ENCODE assay signal across 19 cellular contexts in the genomic region with DNA sequence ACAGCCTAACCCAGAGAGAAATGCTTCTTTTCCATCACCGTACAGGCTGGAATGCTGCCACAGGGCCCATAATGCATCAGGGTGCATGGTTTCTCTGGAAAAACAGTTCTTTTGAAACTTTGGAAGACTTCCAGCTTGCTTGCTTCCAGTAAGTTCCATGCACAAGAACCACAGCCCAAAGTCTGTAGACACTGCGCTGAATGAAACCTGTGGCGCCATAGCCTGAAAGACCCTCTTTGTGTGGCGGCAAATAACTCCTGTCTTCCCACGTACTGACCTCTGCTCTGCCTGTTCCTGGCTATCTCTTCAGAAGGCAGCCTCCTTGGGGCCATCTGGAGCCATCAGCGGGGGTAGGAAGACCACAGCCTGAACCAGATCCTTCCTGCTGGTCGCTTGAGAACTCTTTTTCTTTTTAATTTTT. TPM values are rescaled to one million over a fixed set of nuclear protein-coding genes. Genes with fewer than 3 reads are reported as not detected.
DNase-seq lines count a peak whose midpoint lies in the region; ATAC-seq and TF ChIP-seq lines count a peak whose summit lies in the region.
"Had no signal": no experiment of that assay in that cellular context is flagged by ENCODE, and none has a peak within 500 bp of the region (broad histone marks: within the 10 kb centered on the region; RNA-seq: fewer than 3 reads in every experiment).

No MANE protein-coding gene starts in this region.

- ATAC-seq in heart left ventricle, result no peak
- no peak for ATAC-seq in Right ventricle myocardium inferior
- no peak for ATAC-seq in HG02642 (IDR thresholded peaks at IDR 0.05; ENCODE audit: poor library complexity, unreplicated experiment)
- ATAC-seq: PC-3 had no signal

- H3K36me3 Mint-ChIP-seq in nephron (ENCODE audit: low read depth), result no peaks in the 10 kb centered on the region
- H3K36me3 Mint-ChIP-seq: activated naive CD8-positive, alpha-beta T cell treated with anti-CD3 and anti-CD28 coated beads for 36 hours had no signal

- no peaks in the 10 kb centered on the region for H3K9me3 Mint-ChIP-seq in nephron
- H3K9me3 Mint-ChIP-seq: activated CD4-positive, alpha-beta T cell treated with anti-CD3 and anti-CD28 coated beads, Interleukin-2, amount 10 ng/mL, durations not matched to agents 7 days and 5 days; activated naive CD8-positive, alpha-beta T cell treated with anti-CD3 and anti-CD28 coated beads for 36 hours; activated T-cell treated with anti-CD3 and anti-CD28 coated beads, Interleukin-2, amount 50 U/mL, for 24 hours; CD4-positive, alpha-beta T cell had no signal

- intact Hi-C loops in heart left ventricle (cut with DNase I), result loop anchor here in 4 of 10 donors (5.0 to 10.0 kb wide), 5 partner anchors 48 to 197 kb away; no protein-coding TSS in a partner anchor
- intact Hi-C loops in Right ventricle myocardium inferior (cut with DNase I), result loop anchor here (10.0 kb wide), 1 partner anchor 200 kb away; no protein-coding TSS in a partner anchor
- intact Hi-C loops in uterus (cut with DNase I; ENCODE audit: low total_unique reads), result no loop called here
- intact Hi-C loops in prostate gland (cut with DNase I), result no loop called here

- no peak overlapping the region for H3K4me3 ChIP-seq in heart left ventricle
- H3K4me3 ChIP-seq in uterus, result no peak overlapping the region
- H3K4me3 ChIP-seq in prostate gland, result no peak overlapping the region
- H3K4me3 ChIP-seq: MG63 had no signal

- H3K4me3 Mint-ChIP-seq in nephron, result no peak overlapping the region
- H3K4me3 Mint-ChIP-seq: activated CD4-positive, alpha-beta T cell treated with anti-CD3 and anti-CD28 coated beads, Interleukin-2, amount 10 ng/mL, durations not matched to agents 7 days and 5 days; activated naive CD8-positive, alpha-beta T cell treated with anti-CD3 and anti-CD28 coated beads for 36 hours; activated T-cell treated with anti-CD3 and anti-CD28 coated beads, Interleukin-2, amount 50 U/mL, for 24 hours; CD4-positive, alpha-beta T cell had no signal

- no peaks in the 10 kb centered on the region for H3K27me3 ChIP-seq in heart left ventricle
- H3K27me3 ChIP-seq in uterus, result no peaks in the 10 kb centered on the region
- no peaks in the 10 kb centered on the region for H3K27me3 ChIP-seq in prostate gland (replicated peaks; ENCODE audit: insufficient read depth)
- H3K27me3 ChIP-seq: MG63 had no signal

- H3K27ac ChIP-seq in heart left ventricle (peak overlapping the region in 5 of 12 donors; percentile 3 to 46 (median 18)), uterus (peak overlapping the region; percentile 33 to 49), prostate gland (no peak overlapping the region)

- no peak for TF ChIP-seq POLR2A in heart left ventricle (IDR thresholded peaks at IDR 0.05)
- no peak for TF ChIP-seq POLR2A in uterus (IDR thresholded peaks at IDR 0.05)
- TF ChIP-seq POLR2A in prostate gland (IDR thresholded peaks at IDR 0.05), result no peak

- TF ChIP-seq CTCF in heart left ventricle (IDR thresholded peaks at IDR 0.05) (no peak), nephron (IDR thresholded peaks at IDR 0.05; ENCODE audit: unreplicated experiment in 3 of 3) (no peak), uterus (IDR thresholded peaks at IDR 0.05) (no peak), prostate gland (IDR thresholded peaks at IDR 0.05) (no peak)

- WGBS in heart left ventricle, 4 donors, result 64 to 69% (median 66%) methylated on average over 7 of the region's 7 CpGs
- 75% methylated on average over 7 of the region's 7 CpGs for WGBS in prostate gland

- H3K9me3 ChIP-seq in heart left ventricle, result no peaks in the 10 kb centered on the region
- no peaks in the 10 kb centered on the region for H3K9me3 ChIP-seq in uterus
- H3K9me3 ChIP-seq in prostate gland, result no peaks in the 10 kb centered on the region
- H3K9me3 ChIP-seq: MG63, SK-N-SH had no signal

- H3K4me1 ChIP-seq in heart left ventricle, result peaks cover 0 to 6% (median 0%) of the 10 kb centered on the region in 12 donors
- H3K4me1 ChIP-seq in uterus, result peaks cover 0 to 3% of the 10 kb centered on the region in 2 donors
- H3K4me1 ChIP-seq in prostate gland (replicated peaks), result no peaks in the 10 kb centered on the region

- DNase-seq in heart left ventricle, result peak in 3 of 5 donors; percentile 54 to 68 (median 65)
- DNase-seq in Right ventricle myocardium inferior (ENCODE audit: missing footprints), result no peak
- peak; percentile 75 for DNase-seq in fibroblast of peridontal ligament (ENCODE audit: extremely low read depth)
- peak; percentile 56 to 66 for DNase-seq in uterus
- no peak for DNase-seq in prostate gland (ENCODE audit: low spot score)
- no peak for DNase-seq in effector CD4-positive, alpha-beta T cell
- DNase-seq: activated CD4-positive, alpha-beta T cell treated with anti-CD3 and anti-CD28 coated beads, Interleukin-2, amount 10 ng/mL, durations not matched to agents 7 days and 5 days; activated naive CD8-positive, alpha-beta T cell treated with anti-CD3 and anti-CD28 coated beads for 36 hours; activated T-cell treated with anti-CD3 and anti-CD28 coated beads, Interleukin-2, amount 50 U/mL, for 24 hours; CD4-positive, alpha-beta T cell; DND-41; kidney glomerular epithelial cell; MG63; NCI-H187 treated with DMSO at 0.1 percent for 48 hours; NCI-H69; PC-3; SK-N-SH had no signal

- peaks cover 24% of the 10 kb centered on the region for H3K4me1 Mint-ChIP-seq in nephron
- H3K4me1 Mint-ChIP-seq: activated CD4-positive, alpha-beta T cell treated with anti-CD3 and anti-CD28 coated beads, Interleukin-2, amount 10 ng/mL, durations not matched to agents 7 days and 5 days had no signal

- peak overlapping the region; percentile 58 to 83 (median 67) for H3K27ac Mint-ChIP-seq in nephron
- H3K27ac Mint-ChIP-seq: activated CD4-positive, alpha-beta T cell treated with anti-CD3 and anti-CD28 coated beads, Interleukin-2, amount 10 ng/mL, durations not matched to agents 7 days and 5 days; activated naive CD8-positive, alpha-beta T cell treated with anti-CD3 and anti-CD28 coated beads for 36 hours; activated T-cell treated with anti-CD3 and anti-CD28 coated beads, Interleukin-2, amount 50 U/mL, for 24 hours; CD4-positive, alpha-beta T cell had no signal

- no peaks in the 10 kb centered on the region for H3K27me3 Mint-ChIP-seq in nephron (ENCODE audit: low read depth)
- H3K27me3 Mint-ChIP-seq: activated CD4-positive, alpha-beta T cell treated with anti-CD3 and anti-CD28 coated beads, Interleukin-2, amount 10 ng/mL, durations not matched to agents 7 days and 5 days; activated naive CD8-positive, alpha-beta T cell treated with anti-CD3 and anti-CD28 coated beads for 36 hours; CD4-positive, alpha-beta T cell had no signal

- peaks cover 0 to 32% (median 8%) of the 10 kb centered on the region in 9 donors for H3K36me3 ChIP-seq in heart left ventricle
- H3K36me3 ChIP-seq in uterus, result no peaks in the 10 kb centered on the region
- peaks cover 0 to 1% of the 10 kb centered on the region in 2 donors for H3K36me3 ChIP-seq in prostate gland
- H3K36me3 ChIP-seq: MG63 had no signal

RNA-seq across cellular contexts. Expression of a gene that starts 15.1 kb away (rescaled TPM):
- total RNA-seq in heart left ventricle (10 to 100 TPM; 11.3 to 53.5 (median 17.4) TPM), Right ventricle myocardium inferior (12.3 TPM), uterus (10 to 100 TPM in 3 of 4 donors, 1 to 10 TPM in 1; 1.2 to 44.8 (median 33.6) TPM), prostate gland (10 to 100 TPM; 35.6 to 84.3 TPM)
- 10 to 100 TPM; 20.3 to 33.6 TPM for polyA plus RNA-seq in heart left ventricle

RNA-seq across cellular contexts. Expression of a gene that starts 28.7 kb away (rescaled TPM):
- 1 to 10 TPM in 2 of 9 donors, under 1 TPM in 7; 0.51 to 4.5 (median 0.75) TPM for total RNA-seq in heart left ventricle
- 1 to 10 TPM in 1 of 2 donors, under 1 TPM in 1; 1.00 to 1.1 TPM for polyA plus RNA-seq in heart left ventricle
- total RNA-seq in Right ventricle myocardium inferior, result 0.92 TPM
- total RNA-seq in uterus, result 1 to 10 TPM in 2 of 4 donors, under 1 TPM in 2; 0.26 to 2.4 (median 0.85) TPM
- total RNA-seq in prostate gland, result 1 to 10 TPM in 1 of 2 donors, under 1 TPM in 1; 0.32 to 4.7 TPM
- total RNA-seq: PC-3 had no signal

RNA-seq across cellular contexts. Expression of a gene that starts 54.1 kb away (rescaled TPM):
- total RNA-seq in heart left ventricle, result 100 to 1,000 TPM; 398 to 900 (median 632) TPM
- polyA plus RNA-seq in heart left ventricle, result 100 to 1,000 TPM; 263 to 374 TPM
- 697 TPM for total RNA-seq in Right ventricle myocardium inferior
- 10 to 100 TPM; 15.6 to 69.5 (median 35.1) TPM for total RNA-seq in uterus
- total RNA-seq in prostate gland, result 10 to 100 TPM; 55.0 to 92.4 TPM

Comparison
In these comparisons a context has a peak if more than half of its experiments do, and no peak if none do; other contexts are left out.
1. DNase-seq: peak in heart left ventricle (3 of 5), fibroblast of peridontal ligament (single experiment) and uterus (2 of 2); none in Right ventricle myocardium inferior (single experiment), prostate gland (single experiment) and effector CD4-positive, alpha-beta T cell (single experiment).
2. H3K27ac ChIP-seq: peak in uterus (2 of 2); none in prostate gland (0 of 2).